8 cellular contexts compared by ENCODE assay signal in the genomic region with DNA sequence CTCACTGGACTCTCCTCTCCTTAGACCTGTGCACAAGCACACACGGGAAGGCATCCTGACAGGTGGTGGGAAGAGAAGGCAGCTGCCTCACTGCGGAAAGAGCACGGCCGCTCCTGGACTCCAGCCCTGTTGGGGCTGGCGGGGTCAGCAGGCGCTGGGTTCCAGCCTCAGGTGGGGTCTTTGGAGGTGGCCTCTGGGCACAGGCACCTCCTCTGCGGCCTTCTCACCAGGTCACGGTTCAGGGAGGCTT. TPM values are rescaled to one million over a fixed set of nuclear protein-coding genes. Genes with fewer than 3 reads are reported as not detected.
DNase-seq lines count a peak whose midpoint lies in the region; ATAC-seq and TF ChIP-seq lines count a peak whose summit lies in the region.

No MANE protein-coding gene starts in this region.

- peak; percentile 15 for DNase-seq in left cardiac atrium
- DNase-seq in Right ventricle myocardium inferior (ENCODE audit: missing footprints): no peak
- DNase-seq in brain microvascular endothelial cell: no peak
- DNase-seq in DMS153 treated with DMSO at 0.1 percent for 48 hours (lab: John Stamatoyannopoulos, UW; ENCODE audit: unreplicated experiment): no peak
- DNase-seq in NCI-H1694 (lab: John Stamatoyannopoulos, UW): no peak
- DNase-seq in iPS-NIHi11 (ENCODE audit: low spot score): no peak

- H3K27ac ChIP-seq in brain microvascular endothelial cell (no peak overlapping the region), mesodermal cell (ENCODE audit: low read depth, low read length, severe bottlenecking) (no peak overlapping the region)

- H3K4me3 ChIP-seq in brain microvascular endothelial cell (ENCODE audit: low read depth, low read length) (peak overlapping the region; percentile 66), mesodermal cell (ENCODE audit: extremely low read depth, insufficient read depth, low read length, poor library complexity, severe bottlenecking) (peak overlapping the region; percentile 55)

- intact Hi-C loops in left cardiac atrium (cut with DNase I) (no loop called here), Right ventricle myocardium inferior (cut with DNase I) (no loop called here)

- no peaks in the 10 kb centered on the region for H3K27me3 ChIP-seq in brain microvascular endothelial cell (replicated peaks)

- in situ Hi-C loops in brain microvascular endothelial cell (cut with HindIII; ENCODE audit: low pct_ligation_motif_present, low sequenced_read_pairs): no loop called here

- ATAC-seq in left cardiac atrium: no peak
- no peak for ATAC-seq in Right ventricle myocardium inferior
- ATAC-seq in GM21447 (IDR thresholded peaks at IDR 0.05; ENCODE audit: unreplicated experiment): no peak

- TF ChIP-seq CTCF in brain microvascular endothelial cell (IDR thresholded peaks at IDR 0.05; ENCODE audit: low read depth, low read length, missing control alignments): no peak

- H3K9me3 ChIP-seq in mesodermal cell (ENCODE audit: control insufficient read depth, low read length): no peaks in the 10 kb centered on the region

- H3K36me3 ChIP-seq in brain microvascular endothelial cell (replicated peaks): no peaks in the 10 kb centered on the region
- H3K36me3 ChIP-seq in mesodermal cell (ENCODE audit: control insufficient read depth, insufficient read depth, low read length): peaks cover 14% of the 10 kb centered on the region

- WGBS in mesodermal cell (ENCODE audit: insufficient coverage in 2 of 2), 2 experiments: 81 to 84% methylated on average over 8 of the region's 8 CpGs

- peaks cover 13% of the 10 kb centered on the region for H3K4me1 ChIP-seq in mesodermal cell (ENCODE audit: control insufficient read depth, insufficient read depth, low read length, poor library complexity, severe bottlenecking)

RNA-seq across cellular contexts. Expression of a gene that starts 0.6 kb away (rescaled TPM):
- total RNA-seq in left cardiac atrium (100 to 1,000 TPM in 1 of 2 donors, 10 to 100 TPM in 1; 99.5 to 115 TPM), Right ventricle myocardium inferior (192 TPM)
- 127 TPM for polyA plus RNA-seq in mesodermal cell (2013, experiment 1 of 2)
- polyA plus RNA-seq in mesodermal cell (2013, experiment 2 of 2): 124 TPM

RNA-seq across cellular contexts. Expression of a gene that starts 20.6 kb away (rescaled TPM):
- total RNA-seq in left cardiac atrium (1 to 10 TPM in 1 of 2 donors, under 1 TPM in 1; 0.77 to 1.6 TPM), Right ventricle myocardium inferior (2.4 TPM)
- 0.29 TPM for polyA plus RNA-seq in mesodermal cell (2013, experiment 1 of 2)
- 0.35 TPM for polyA plus RNA-seq in mesodermal cell (2013, experiment 2 of 2)

RNA-seq across cellular contexts. Expression of a gene that starts 55.6 kb away (rescaled TPM):
- total RNA-seq in left cardiac atrium (100 to 1,000 TPM; 783 to 843 TPM), Right ventricle myocardium inferior (1,081 TPM)
- 108 TPM for polyA plus RNA-seq in mesodermal cell (2013, experiment 1 of 2)
- polyA plus RNA-seq in mesodermal cell (2013, experiment 2 of 2): 76.1 TPM
